In genomic region chr7:22934473-22935065, GRCh38 we compare ENCODE assay signal across 1 cellular context.
TF ChIP-seq lines count a peak whose summit lies in the region.

No MANE protein-coding gene starts in this region.

TF ChIP-seq in GM23338, 12 proteins besides CTCF, POLR2A, EP300 and RAD21:
- TF ChIP-seq ZNF462 (CRISPR knock-in tag; IDR thresholded peaks at IDR 0.05) (no peak), ZNF114 (CRISPR knock-in tag; IDR thresholded peaks at IDR 0.05) (no peak), ZNF331 (CRISPR knock-in tag; IDR thresholded peaks at IDR 0.05; ENCODE audit: low read depth) (no peak), STAT1 (IDR thresholded peaks at IDR 0.05; ENCODE audit: unreplicated experiment) (no peak), CREB1 (CRISPR knock-in tag; IDR thresholded peaks at IDR 0.05; ENCODE audit: low read depth) (no peak)
